16 cellular contexts compared by ENCODE assay signal in the genomic region with DNA sequence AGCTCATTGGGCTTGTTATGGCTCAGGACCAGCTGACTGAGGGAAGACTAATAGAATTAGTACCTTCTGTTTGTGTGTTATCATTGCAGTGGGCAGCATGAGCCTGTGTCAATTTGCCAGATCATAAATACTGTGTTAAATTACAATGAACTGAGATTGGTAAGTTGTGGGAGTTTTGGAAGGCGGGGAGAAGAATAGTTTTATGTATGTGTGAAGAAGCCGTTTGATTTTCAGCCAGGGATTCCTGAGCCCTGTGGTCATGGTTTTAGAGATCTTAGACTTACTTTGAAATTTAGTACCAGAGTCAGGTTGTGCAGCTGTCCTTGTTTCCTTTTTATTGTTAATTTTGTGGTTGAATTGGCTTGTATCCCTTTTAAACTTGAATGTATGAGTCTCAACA.
DNase-seq lines count a peak whose midpoint lies in the region; ATAC-seq and TF ChIP-seq lines count a peak whose summit lies in the region.
"Had no signal": no experiment of that assay in that cellular context is flagged by ENCODE, and none has a peak within 500 bp of the region (broad histone marks: within the 10 kb centered on the region; RNA-seq: fewer than 3 reads in every experiment).

No MANE protein-coding gene starts in this region.

- DNase-seq in A673 (ENCODE audit: low spot score) (peak; percentile 23), GM23248 (peak; percentile 55), astrocyte of the cerebellum (ENCODE audit: low read depth) (peak; percentile 73), mesendoderm (peak; percentile 5), NCI-H1436 (lab: John Stamatoyannopoulos, UW) (no peak)
- no peak for DNase-seq in activated T-cell treated with anti-CD3 and anti-CD28 coated beads, Interleukin-2, amount 50 U/mL, for 1 hour
- DNase-seq: AML-193, DMS79, hippocampal formation, left ventricle myocardium superior, NCI-H345, WERI-Rb-1 had no signal

- in situ Hi-C loops in GM23248 (cut with MboI) (no loop called here), astrocyte of the cerebellum (cut with HindIII; ENCODE audit: low sequenced_read_pairs) (no loop called here)

- no TSS peak for BruUV-seq in A673 (replicated peaks; lab: Mats Ljungman, UMichigan)

- H2BK5ac ChIP-seq in mesendoderm (ENCODE audit: low read length) = no peak overlapping the region

- no peak overlapping the region for H4K8ac ChIP-seq in mesendoderm (ENCODE audit: low read depth, low read length)

- H2AFZ ChIP-seq in GM23248 = no peak overlapping the region
- H2AFZ ChIP-seq: neural progenitor cell had no signal

- no peaks in the 10 kb centered on the region for H4K20me1 ChIP-seq in GM23248 (ENCODE audit: insufficient read depth)

- no peak overlapping the region for H2BK15ac ChIP-seq in mesendoderm (replicated peaks; ENCODE audit: low read depth)

- H3K4me1 ChIP-seq in A673 (ENCODE audit: insufficient read depth, low read length, poor library complexity, severe bottlenecking) = peaks cover 5% of the 10 kb centered on the region
- peaks cover 11% of the 10 kb centered on the region for H3K4me1 ChIP-seq in GM23248 (ENCODE audit: insufficient read depth)
- H3K4me1 ChIP-seq in mesendoderm (ENCODE audit: control insufficient read depth, low read depth, low read length) = no peaks in the 10 kb centered on the region
- H3K4me1 ChIP-seq: neural progenitor cell had no signal

- H3K27ac ChIP-seq in A673 (ENCODE audit: low read depth, low read length, poor library complexity, severe bottlenecking) (no peak overlapping the region), GM23248 (peak overlapping the region; percentile 39), mesendoderm (ENCODE audit: low read depth, low read length) (no peak overlapping the region)
- H3K27ac ChIP-seq: neural progenitor cell, WERI-Rb-1 had no signal

- 8 to 19% methylated on average over 2 of the region's 2 CpGs for WGBS in GM23248 (ENCODE audit: low coverage in 1 of 2, low lambda C conversion rate in 2 of 2, missing lambda C conversion rate in 2 of 2), 2 experiments
- 100% methylated on average over 2 of the region's 2 CpGs for WGBS in mesendoderm (ENCODE audit: extremely low coverage, insufficient coverage, low lambda C conversion rate)

- no peak overlapping the region for H3K4me3 ChIP-seq in A673 (ENCODE audit: low read depth, low read length, poor library complexity, severe bottlenecking)
- no peak overlapping the region for H3K4me3 ChIP-seq in GM23248
- no peak overlapping the region for H3K4me3 ChIP-seq in astrocyte of the cerebellum (ENCODE audit: low read depth, low read length)
- no peak overlapping the region for H3K4me3 ChIP-seq in mesendoderm (ENCODE audit: low read length)
- H3K4me3 ChIP-seq: neural progenitor cell, smooth muscle cell had no signal

- no peak overlapping the region for H3K4ac ChIP-seq in mesendoderm (ENCODE audit: low read depth, low read length)

- H3K9ac ChIP-seq in GM23248 (no peak overlapping the region), mesendoderm (ENCODE audit: low read length) (no peak overlapping the region)
- H3K9ac ChIP-seq: neural progenitor cell had no signal

- CTCF ChIA-PET in A673 (lab: Charles Lee) = no interaction called here

- ATAC-seq in HG02610 (IDR thresholded peaks at IDR 0.05; ENCODE audit: unreplicated experiment) (no peak), GM18519 (IDR thresholded peaks at IDR 0.05; ENCODE audit: low FRiP score, unreplicated experiment) (no peak)
- ATAC-seq: left ventricle myocardium superior had no signal

- H3K36me3 ChIP-seq in A673 (ENCODE audit: insufficient read depth, low read length, poor library complexity, severe bottlenecking) = peaks cover 9% of the 10 kb centered on the region
- H3K36me3 ChIP-seq in GM23248 (ENCODE audit: low read depth) = no peaks in the 10 kb centered on the region
- no peaks in the 10 kb centered on the region for H3K36me3 ChIP-seq in mesendoderm (ENCODE audit: control insufficient read depth, insufficient read depth, low read length)

- POLR2A ChIA-PET in A673 (lab: Charles Lee; ENCODE audit: low non-redundant PET) = no interaction called here

- no peaks in the 10 kb centered on the region for H3K79me1 ChIP-seq in mesendoderm (ENCODE audit: low read length)

- no peak overlapping the region for H2BK120ac ChIP-seq in mesendoderm (ENCODE audit: low read depth, low read length)

- H3K9me2 ChIP-seq in GM23248 (ENCODE audit: insufficient read depth) = no peaks in the 10 kb centered on the region

- H3K18ac ChIP-seq in mesendoderm (ENCODE audit: low read length) = no peak overlapping the region

- TF ChIP-seq CTCF in A673 (conservative IDR thresholded peaks at IDR 0.05; ENCODE audit: low read depth, low read length) = no peak
- TF ChIP-seq CTCF in astrocyte of the cerebellum (IDR thresholded peaks at IDR 0.05; ENCODE audit: low read depth, low read length, missing control alignments) = no peak

- no peak overlapping the region for H3K23ac ChIP-seq in mesendoderm (ENCODE audit: low read length)

- H3K4me2 ChIP-seq in GM23248 (ENCODE audit: unreplicated experiment) (peak overlapping the region; percentile 42), mesendoderm (ENCODE audit: low read length) (no peak overlapping the region)
- H3K4me2 ChIP-seq: neural progenitor cell, smooth muscle cell had no signal

- H3K56ac ChIP-seq in mesendoderm (ENCODE audit: low read length) = no peak overlapping the region

- intact Hi-C loops in A673 (cut with micrococcal nuclease; ENCODE audit: unreplicated experiment) = no loop called here

- 0 out of 2 replicates have a peak, but pooled peaks cover 14% of the 10 kb centered on the region for H3F3A ChIP-seq in GM23248 (ENCODE audit: insufficient read depth)

- H3K9me3 ChIP-seq in A673 (ENCODE audit: low read depth, low read length, poor library complexity, severe bottlenecking) (no peaks in the 10 kb centered on the region), GM23248 (ENCODE audit: low read depth) (no peaks in the 10 kb centered on the region)

- H4K5ac ChIP-seq in mesendoderm (ENCODE audit: low read length) = no peak overlapping the region

- no peaks in the 10 kb centered on the region for H3K27me3 ChIP-seq in A673 (replicated peaks; ENCODE audit: insufficient read depth, low read depth, low read length, poor library complexity)
- H3K27me3 ChIP-seq in GM23248 (replicated peaks; ENCODE audit: insufficient read depth) = no peaks in the 10 kb centered on the region
- no peaks in the 10 kb centered on the region for H3K27me3 ChIP-seq in mesendoderm (ENCODE audit: insufficient read depth, low read length, poor library complexity)
- H3K27me3 ChIP-seq: neural progenitor cell had no signal

- no peak overlapping the region for H2AK5ac ChIP-seq in mesendoderm (ENCODE audit: low read length)

- H3K79me2 ChIP-seq in GM23248 (ENCODE audit: insufficient read depth) = no peaks in the 10 kb centered on the region
- no peaks in the 10 kb centered on the region for H3K79me2 ChIP-seq in mesendoderm (ENCODE audit: control insufficient read depth, insufficient read depth, low read length)

Comparison
In these comparisons a context has a peak if more than half of its experiments do, and no peak if none do; other contexts are left out.
1. DNase-seq: peak in A673 (single experiment), GM23248 (single experiment), astrocyte of the cerebellum (single experiment) and mesendoderm (single experiment); none in NCI-H1436 (single experiment) and activated T-cell treated with anti-CD3 and anti-CD28 coated beads, Interleukin-2, amount 50 U/mL, for 1 hour (single experiment).